ENCODE assay signal across 18 cellular contexts in the genomic region with DNA sequence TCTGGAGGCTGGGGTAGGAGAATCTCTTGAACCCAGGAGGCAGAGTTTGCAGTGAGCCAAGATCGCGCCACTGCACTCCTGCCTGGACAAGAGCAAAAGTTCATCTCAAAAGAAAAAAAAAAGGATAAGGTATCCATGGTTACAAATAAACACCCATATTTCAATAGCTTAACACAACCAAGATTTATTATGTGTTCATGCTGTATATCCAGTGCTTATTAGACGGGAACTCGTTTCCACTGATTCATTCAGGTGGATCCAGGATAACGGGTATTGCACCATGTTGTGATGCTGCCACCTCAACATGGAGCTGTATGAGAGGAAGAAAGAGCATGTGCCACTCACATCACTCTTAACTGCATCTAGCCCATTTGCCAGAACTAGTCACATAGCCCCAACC.
DNase-seq lines count a peak whose midpoint lies in the region; ATAC-seq, FAIRE-seq and TF ChIP-seq lines count a peak whose summit lies in the region.
"Had no signal": no experiment of that assay in that cellular context is flagged by ENCODE, and none has a peak within 500 bp of the region (broad histone marks: within the 10 kb centered on the region; RNA-seq: fewer than 3 reads in every experiment).

No MANE protein-coding gene starts in this region.

- ATAC-seq in left lobe of liver (peak; percentile 10), right cardiac atrium (no peak)
- ATAC-seq: A549 had no signal

- POLR2A ChIA-PET in endothelial cell of umbilical vein (lab: Charles Lee) = no interaction called here

- H3K27me3 ChIP-seq in mammary epithelial cell (ENCODE audit: insufficient read depth, low read length) = no peaks in the 10 kb centered on the region
- H3K27me3 ChIP-seq in breast epithelium = no peaks in the 10 kb centered on the region
- H3K27me3 ChIP-seq in endothelial cell of umbilical vein (ENCODE audit: control insufficient read depth in 2 of 2, insufficient read depth in 2 of 2, low read length in 2 of 2) = no peaks in the 10 kb centered on the region
- H3K27me3 ChIP-seq in right cardiac atrium (ENCODE audit: control insufficient read depth, insufficient read depth) = no peaks in the 10 kb centered on the region

- H3K27ac ChIP-seq in mammary epithelial cell (ENCODE audit: insufficient read depth, low read depth, low read length) (no peak overlapping the region), breast epithelium (peak overlapping the region in 1 of 2 donors; percentile 30), endothelial cell of umbilical vein (ENCODE audit: insufficient read depth, low read depth, low read length) (no peak overlapping the region), right cardiac atrium (ENCODE audit: low read length) (no peak overlapping the region)
- H3K27ac ChIP-seq: 22Rv1, A549, C4-2B, GM23248 had no signal

- no peak overlapping the region for H3K4me2 ChIP-seq in mammary epithelial cell (ENCODE audit: insufficient read depth, low read depth, low read length)
- no peak overlapping the region for H3K4me2 ChIP-seq in endothelial cell of umbilical vein (ENCODE audit: insufficient read depth, low read length)

- dilution Hi-C loops in mammary epithelial cell (cut with HindIII; ENCODE audit: low sequenced_read_pairs) = no loop called here
- dilution Hi-C loops in endothelial cell of umbilical vein (cut with MboI; ENCODE audit: extremely low pct_ligation_motif_present, low sequenced_read_pairs) = no loop called here

- H3K9ac ChIP-seq in mammary epithelial cell (ENCODE audit: insufficient read depth, low read length) (no peak overlapping the region), endothelial cell of umbilical vein (replicated peaks; ENCODE audit: extremely low read depth, insufficient read depth, low read length) (no peak overlapping the region)
- H3K9ac ChIP-seq: GM23248 had no signal

- in situ Hi-C loops in mammary epithelial cell (cut with MboI; ENCODE audit: low sequenced_read_pairs in 2 of 2) = no loop called here

- CTCF ChIA-PET in mammary epithelial cell (lab: Charles Lee; ENCODE audit: low non-redundant PET) (no interaction called here), endothelial cell of umbilical vein (lab: Charles Lee) (interaction anchor here (1.0 kb wide), 2 partner anchors 15 to 289 kb away, joined by 3 read pairs; no protein-coding TSS in a partner anchor)

- TF ChIP-seq CTCF in mammary epithelial cell (conservative IDR thresholded peaks at IDR 0.05 in 1 of 2, IDR thresholded peaks at IDR 0.05 in 1 of 2; ENCODE audit: extremely low read depth in 1 of 2, insufficient read depth in 1 of 2, low read depth in 1 of 2, low read length in 2 of 2) = no peak
- TF ChIP-seq CTCF in breast epithelium (IDR thresholded peaks at IDR 0.05) = no peak
- no peak for TF ChIP-seq CTCF in endothelial cell of umbilical vein (IDR thresholded peaks at IDR 0.05; ENCODE audit: extremely low read depth in 1 of 2, insufficient read depth in 1 of 2, low read depth in 1 of 2, low read length in 2 of 2)

- no peaks in the 10 kb centered on the region for H3K4me1 ChIP-seq in mammary epithelial cell (ENCODE audit: insufficient read depth, low read length)
- no peaks in the 10 kb centered on the region for H3K4me1 ChIP-seq in breast epithelium
- peaks cover 4% of the 10 kb centered on the region for H3K4me1 ChIP-seq in endothelial cell of umbilical vein (ENCODE audit: control insufficient read depth, extremely low read depth, insufficient read depth, low read length)
- no peaks in the 10 kb centered on the region for H3K4me1 ChIP-seq in right cardiac atrium (ENCODE audit: control insufficient read depth, insufficient read depth, low read length)
- H3K4me1 ChIP-seq: HAP-1 had no signal

- no peak overlapping the region for H3K4me3 ChIP-seq in mammary epithelial cell (replicated peaks in 1 of 3; ENCODE audit: insufficient read depth in 1 of 3, low read depth in 2 of 3, low read length in 3 of 3)
- H3K4me3 ChIP-seq in breast epithelium = no peak overlapping the region
- no peak overlapping the region for H3K4me3 ChIP-seq in endothelial cell of umbilical vein (replicated peaks in 1 of 3; ENCODE audit: insufficient read depth in 1 of 3, low read depth in 1 of 3, low read length in 3 of 3)
- H3K4me3 ChIP-seq in right cardiac atrium (ENCODE audit: low read length) = no peak overlapping the region
- H3K4me3 ChIP-seq: A549, GM23248, HAP-1 had no signal

- peak; percentile 35 for FAIRE-seq in endothelial cell of umbilical vein (lab: Jason Lieb, UNC)
- FAIRE-seq in urothelium cell line (lab: Jason Lieb, UNC) = no peak
- FAIRE-seq: A549 had no signal

- intact Hi-C loops in mammary epithelial cell (cut with micrococcal nuclease) (no loop called here), breast epithelium (cut with DNase I; ENCODE audit: low total_unique reads) (no loop called here), endothelial cell of umbilical vein (cut with micrococcal nuclease) (no loop called here), right cardiac atrium (cut with DNase I) (no loop called here)

- 66% methylated on average over 5 of the region's 5 CpGs for WGBS in mammary epithelial cell (ENCODE audit: low coverage, missing lambda C conversion rate)
- WGBS in right cardiac atrium = 94% methylated on average over 5 of the region's 5 CpGs

- no peaks in the 10 kb centered on the region for H3K9me1 ChIP-seq in endothelial cell of umbilical vein (replicated peaks; ENCODE audit: control insufficient read depth, extremely low read depth, insufficient read depth, low read length)

- no TSS peak for BruUV-seq in mammary epithelial cell (replicated peaks; lab: Mats Ljungman, UMichigan)
- BruUV-seq in endothelial cell of umbilical vein (replicated peaks; lab: Mats Ljungman, UMichigan) = no TSS peak

- H2AFZ ChIP-seq in mammary epithelial cell (ENCODE audit: low read depth, low read length) = peak overlapping the region; percentile 11
- H2AFZ ChIP-seq in endothelial cell of umbilical vein (ENCODE audit: low read depth, low read length) = no peak overlapping the region
- H2AFZ ChIP-seq: GM23248 had no signal

- no peak for DNase-seq in mammary epithelial cell
- DNase-seq in breast epithelium (ENCODE audit: low spot score in 2 of 2) = no peak
- DNase-seq in endothelial cell of umbilical vein (ENCODE audit: low read depth, low spot score) = no peak
- DNase-seq in left lobe of liver (ENCODE audit: low spot score) = no peak
- no peak for DNase-seq in GM19240 (ENCODE audit: insufficient read length, low spot score)
- DNase-seq in urothelium cell line (ENCODE audit: low spot score) = no peak
- DNase-seq in right cardiac atrium = no peak
- DNase-seq: AML-193; Caco-2; CD4-positive, alpha-beta T cell; DMS153; DMS79; GDM1; GM23248 had no signal

- H3K79me2 ChIP-seq in mammary epithelial cell (ENCODE audit: insufficient read depth, low read length) (no peaks in the 10 kb centered on the region), endothelial cell of umbilical vein (ENCODE audit: control insufficient read depth, insufficient read depth, low read length) (no peaks in the 10 kb centered on the region)

- H3K9me3 ChIP-seq in mammary epithelial cell (replicated peaks; ENCODE audit: insufficient read depth, low read length) (no peaks in the 10 kb centered on the region), breast epithelium (no peaks in the 10 kb centered on the region), endothelial cell of umbilical vein (replicated peaks; ENCODE audit: control insufficient read depth, insufficient read depth, low read length) (no peaks in the 10 kb centered on the region), right cardiac atrium (ENCODE audit: control insufficient read depth, low read length) (no peaks in the 10 kb centered on the region)
- H3K9me3 ChIP-seq: A549, Caco-2 had no signal

- H3K36me3 ChIP-seq in mammary epithelial cell (ENCODE audit: insufficient read depth, low read length) (no peaks in the 10 kb centered on the region), breast epithelium (no peaks in the 10 kb centered on the region), endothelial cell of umbilical vein (ENCODE audit: control insufficient read depth in 2 of 2, extremely low read depth in 1 of 2, insufficient read depth in 2 of 2, low read length in 2 of 2) (no peaks in the 10 kb centered on the region)
- H3K36me3 ChIP-seq: HAP-1 had no signal

- TF ChIP-seq POLR2A in breast epithelium (IDR thresholded peaks at IDR 0.05) = no peak
- TF ChIP-seq POLR2A in endothelial cell of umbilical vein (IDR thresholded peaks at IDR 0.05; ENCODE audit: low read depth, low read length) = no peak

- H4K20me1 ChIP-seq in mammary epithelial cell (ENCODE audit: insufficient read depth, low read length) (no peaks in the 10 kb centered on the region), endothelial cell of umbilical vein (replicated peaks; ENCODE audit: control insufficient read depth, extremely low read depth, insufficient read depth, low read length) (no peaks in the 10 kb centered on the region)

TF ChIP-seq in endothelial cell of umbilical vein, 7 proteins besides CTCF, POLR2A, EP300 and RAD21:
- TF ChIP-seq GATA2 (IDR thresholded peaks at IDR 0.05; ENCODE audit: insufficient read depth, insufficient read length, low read depth, low read length) (no peak), JUN (IDR thresholded peaks at IDR 0.05; ENCODE audit: borderline replicate concordance, insufficient read depth, insufficient read length, low read depth) (no peak), POLR2AphosphoS5 (IDR thresholded peaks at IDR 0.05; ENCODE audit: insufficient read depth, low read depth, low read length) (no peak), FOS (IDR thresholded peaks at IDR 0.05; ENCODE audit: borderline replicate concordance, insufficient read depth, low read length) (no peak), EZH2 (IDR thresholded peaks at IDR 0.05; ENCODE audit: borderline replicate concordance, low read depth, low read length, severe bottlenecking) (no peak), MYC (IDR thresholded peaks at IDR 0.05; ENCODE audit: low read depth, low read length) (no peak)
- TF ChIP-seq, protein P1, sequence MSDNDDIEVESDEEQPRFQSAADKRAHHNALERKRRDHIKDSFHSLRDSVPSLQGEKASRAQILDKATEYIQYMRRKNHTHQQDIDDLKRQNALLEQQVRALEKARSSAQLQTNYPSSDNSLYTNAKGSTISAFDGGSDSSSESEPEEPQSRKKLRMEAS (IDR thresholded peaks at IDR 0.05; ENCODE audit: insufficient read depth, insufficient read length) = no peak
